ENCODE assay signal across 26 cellular contexts in the genomic region with DNA sequence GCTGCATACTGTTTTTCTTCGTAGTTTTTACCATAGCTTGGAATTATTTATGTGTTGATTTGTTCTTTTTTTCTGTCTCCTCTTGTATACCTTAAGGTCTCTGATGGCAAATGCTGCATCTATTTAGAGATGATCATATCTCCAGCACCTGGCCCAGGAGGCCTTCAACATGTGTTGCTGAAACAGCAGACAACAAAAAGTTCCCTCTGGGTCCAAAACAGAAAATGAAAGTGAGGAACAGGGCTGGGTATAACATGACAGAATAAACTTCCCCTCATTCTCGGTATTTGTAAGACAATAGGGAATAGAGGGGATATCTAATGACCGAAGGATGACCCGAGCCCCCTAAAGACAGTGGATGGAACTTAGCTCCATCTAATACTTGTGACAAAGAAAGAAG. TPM values are rescaled to one million over a fixed set of nuclear protein-coding genes. Genes with fewer than 3 reads are reported as not detected.
DNase-seq lines count a peak whose midpoint lies in the region; ATAC-seq, FAIRE-seq and TF ChIP-seq lines count a peak whose summit lies in the region.
"Had no signal": no experiment of that assay in that cellular context is flagged by ENCODE, and none has a peak within 500 bp of the region (broad histone marks: within the 10 kb centered on the region; RNA-seq: fewer than 3 reads in every experiment).

No MANE protein-coding gene starts in this region.

- no peaks in the 10 kb centered on the region for H4K20me1 ChIP-seq in IMR-90 (ENCODE audit: insufficient read depth, low read length)
- H4K20me1 ChIP-seq: BLaER1 treated with 17β-estradiol and CSF1 and Interleukin-3, amounts not matched to agents 10 nM and 100 nM had no signal

- H2BK20ac ChIP-seq in IMR-90 (ENCODE audit: low read depth, low read length) = no peak overlapping the region

- H3K27ac Mint-ChIP-seq in activated CD4-positive, alpha-beta memory T cell treated with anti-CD3 and anti-CD28 coated beads for 36 hours = no peak overlapping the region
- H3K27ac Mint-ChIP-seq: T-helper 17 cell had no signal

- WGBS in A549 (ENCODE audit: missing lambda C conversion rate) = 28% methylated on average over 4 of the region's 4 CpGs
- no CpG with 5 or more reads among the region's 4 CpGs for WGBS in IMR-90 (ENCODE audit: extremely low coverage in 2 of 2, insufficient read length in 1 of 2), 2 experiments

- H3K4me3 ChIP-seq in A549 = no peak overlapping the region
- H3K4me3 ChIP-seq in GM12865 (ENCODE audit: low read depth, low read length) = no peak overlapping the region
- H3K4me3 ChIP-seq in IMR-90 (ENCODE audit: insufficient read depth, low read depth, low read length) = no peak overlapping the region
- H3K4me3 ChIP-seq: BLaER1 treated with 17β-estradiol and CSF1 and Interleukin-3, amounts not matched to agents 10 nM and 100 nM; K562 had no signal

- H3K27me3 Mint-ChIP-seq in activated CD4-positive, alpha-beta memory T cell treated with anti-CD3 and anti-CD28 coated beads for 36 hours = no peaks in the 10 kb centered on the region
- H3K27me3 Mint-ChIP-seq: CD4-positive, alpha-beta memory T cell; T-helper 17 cell had no signal

- no peak overlapping the region for H2AK9ac ChIP-seq in IMR-90 (replicated peaks; ENCODE audit: low read depth, low read length, poor library complexity)

- H3K36me3 Mint-ChIP-seq in activated CD4-positive, alpha-beta memory T cell treated with anti-CD3 and anti-CD28 coated beads for 36 hours = no peaks in the 10 kb centered on the region
- H3K36me3 Mint-ChIP-seq: CD4-positive, alpha-beta memory T cell had no signal

- H3K9ac ChIP-seq in IMR-90 (ENCODE audit: low read depth, low read length) = no peak overlapping the region
- H3K9ac ChIP-seq: BLaER1 treated with 17β-estradiol and CSF1 and Interleukin-3, amounts not matched to agents 10 nM and 100 nM had no signal

- H3K4ac ChIP-seq in IMR-90 (ENCODE audit: low read depth, low read length) = no peak overlapping the region

- no peak overlapping the region for H3K23ac ChIP-seq in IMR-90 (ENCODE audit: low read depth, low read length)

- H3K79me1 ChIP-seq in IMR-90 (ENCODE audit: low read depth in 1 of 2, low read length in 2 of 2) = no peaks in the 10 kb centered on the region

- POLR2A ChIA-PET in A549 (lab: Yijun Ruan, JAX) = no interaction called here
- POLR2A ChIA-PET in IMR-90 (lab: Charles Lee; ENCODE audit: unreplicated experiment) = no interaction called here
- POLR2A ChIA-PET in activated CD4-positive, alpha-beta memory T cell treated with anti-CD3 and anti-CD28 coated beads for 36 hours (lab: Charles Lee) = no interaction called here

- no peak overlapping the region for H4K8ac ChIP-seq in IMR-90 (ENCODE audit: low read depth in 2 of 2, low read length in 2 of 2)

- no peak overlapping the region for H2BK5ac ChIP-seq in IMR-90 (ENCODE audit: low read depth, low read length, poor library complexity, severe bottlenecking)

- peaks cover 2% of the 10 kb centered on the region for H3K4me1 Mint-ChIP-seq in activated CD4-positive, alpha-beta memory T cell treated with anti-CD3 and anti-CD28 coated beads for 36 hours (ENCODE audit: low read depth)
- H3K4me1 Mint-ChIP-seq: T-helper 17 cell had no signal

- no peak overlapping the region for H3K27ac ChIP-seq in A549
- H3K27ac ChIP-seq in IMR-90 (ENCODE audit: insufficient read depth, low read length) = no peak overlapping the region
- peak overlapping the region; percentile 33 for H3K27ac ChIP-seq in VCaP
- H3K27ac ChIP-seq: BLaER1 treated with 17β-estradiol and CSF1 and Interleukin-3, amounts not matched to agents 10 nM and 100 nM had no signal

- no peak for FAIRE-seq in A549 (lab: Jason Lieb, UNC)
- FAIRE-seq: K562 had no signal

- no peak overlapping the region for H3K14ac ChIP-seq in IMR-90 (replicated peaks; ENCODE audit: low read depth, low read length)

- H3K36me3 ChIP-seq in IMR-90 (ENCODE audit: control insufficient read depth, insufficient read depth, low read length) = no peaks in the 10 kb centered on the region
- H3K36me3 ChIP-seq: BLaER1 treated with 17β-estradiol and CSF1 and Interleukin-3, amounts not matched to agents 10 nM and 100 nM had no signal

- H3K9me1 ChIP-seq in IMR-90 (ENCODE audit: insufficient read depth, low read length) = no peaks in the 10 kb centered on the region

- CTCF ChIA-PET in A549 (lab: Yijun Ruan, JAX) = no interaction called here
- CTCF ChIA-PET in IMR-90 (lab: Yijun Ruan, JAX) = no interaction called here
- CTCF ChIA-PET in activated CD4-positive, alpha-beta memory T cell treated with anti-CD3 and anti-CD28 coated beads for 36 hours (lab: Charles Lee) = interaction anchor here (0.7 to 1.5 kb wide), 2 partner anchors 21 to 177 kb away, joined by 3 to 4 read pairs; no protein-coding TSS in a partner anchor

- H2AK5ac ChIP-seq in IMR-90 (ENCODE audit: low read depth, low read length) = no peak overlapping the region

- no peak for TF ChIP-seq POLR2A in A549 (IDR thresholded peaks at IDR 0.05; ENCODE audit: low read length)
- no peak for TF ChIP-seq POLR2A in IMR-90 (IDR thresholded peaks at IDR 0.05; ENCODE audit: low read depth, low read length)

- H3K27me3 ChIP-seq in IMR-90 (ENCODE audit: control insufficient read depth, insufficient read depth, low read length) = peaks cover 3% of the 10 kb centered on the region; the same call in 1 of the 2 replicates
- H3K27me3 ChIP-seq: BLaER1 treated with 17β-estradiol and CSF1 and Interleukin-3, amounts not matched to agents 10 nM and 100 nM had no signal

- in situ Hi-C loops in IMR-90 (cut with MboI; ENCODE audit: low sequenced_read_pairs) = no loop called here

- no TSS peak for BruUV-seq in IMR-90 (replicated peaks; lab: Mats Ljungman, UMichigan)

- TF ChIP-seq CTCF in A549 (IDR thresholded peaks at IDR 0.05) (no peak), GM12865 (IDR thresholded peaks at IDR 0.05; ENCODE audit: insufficient read depth, low read depth, low read length, missing control alignments) (no peak), IMR-90 (conservative IDR thresholded peaks at IDR 0.05; ENCODE audit: low read depth, low read length) (no peak), VCaP (conservative IDR thresholded peaks at IDR 0.05) (no peak)

- H3K4me3 Mint-ChIP-seq in activated CD4-positive, alpha-beta memory T cell treated with anti-CD3 and anti-CD28 coated beads for 36 hours = no peak overlapping the region
- H3K4me3 Mint-ChIP-seq: T-helper 17 cell had no signal

- H2BK120ac ChIP-seq in IMR-90 (ENCODE audit: low read depth, low read length) = no peak overlapping the region

- ATAC-seq in A549 (no peak), IMR-90 (ENCODE audit: low read depth) (no peak), GM18907 (IDR thresholded peaks at IDR 0.05; ENCODE audit: unreplicated experiment) (no peak)
- ATAC-seq: HCT116, K562, T-helper 17 cell had no signal

- H3K4me1 ChIP-seq in A549 (no peaks in the 10 kb centered on the region), IMR-90 (ENCODE audit: control insufficient read depth, insufficient read depth, low read length) (no peaks in the 10 kb centered on the region)
- H3K4me1 ChIP-seq: BLaER1 treated with 17β-estradiol and CSF1 and Interleukin-3, amounts not matched to agents 10 nM and 100 nM; Caco-2 had no signal

- no peak overlapping the region for H3K18ac ChIP-seq in IMR-90 (ENCODE audit: low read depth, low read length)

- no peak overlapping the region for H2BK15ac ChIP-seq in IMR-90 (ENCODE audit: low read depth, low read length)

- no peak for DNase-seq in A549 (ENCODE audit: low read depth in 1 of 2, low spot score in 1 of 2)
- peak; percentile 24 for DNase-seq in GM12865 (ENCODE audit: low read depth)
- no peak for DNase-seq in IMR-90
- no peak for DNase-seq in NCI-H510A treated with DMSO at 0.1 percent for 48 hours (lab: John Stamatoyannopoulos, UW)
- no peak for DNase-seq in activated CD4-positive, alpha-beta memory T cell treated with anti-CD3 and anti-CD28 coated beads for 36 hours
- no peak for DNase-seq in NCI-H146 treated with DMSO at 0.1 percent for 48 hours (lab: John Stamatoyannopoulos, UW; ENCODE audit: unreplicated experiment)
- DNase-seq: ACHN; Caco-2; CD4-positive, alpha-beta memory T cell; DMS 273 treated with DMSO at 0.1 percent for 48 hours; GDM1; GOT3; NCI-H1105; NCI-H146; NCI-H2029 treated with DMSO at 0.1 percent for 48 hours; NCI-H226; NCI-H524; NCI-H774; SHP77; T-helper 17 cell had no signal

- H3K9me3 ChIP-seq in A549 = no peaks in the 10 kb centered on the region
- no peaks in the 10 kb centered on the region for H3K9me3 ChIP-seq in IMR-90 (ENCODE audit: control insufficient read depth, insufficient read depth, low read length)
- H3K9me3 ChIP-seq: Caco-2 had no signal

- H2AFZ ChIP-seq in IMR-90 (replicated peaks; ENCODE audit: low read length, poor library complexity) = no peak overlapping the region

- H3K4me2 ChIP-seq in A549 (peak overlapping the region; percentile 41; the same call in 2 of the 3 replicates), IMR-90 (ENCODE audit: low read depth, low read length) (peak overlapping the region; percentile 44; the same call in 1 of the 2 replicates)
- H3K4me2 ChIP-seq: BLaER1 treated with 17β-estradiol and CSF1 and Interleukin-3, amounts not matched to agents 10 nM and 100 nM had no signal

- no peak for TF ChIP-seq RAD21 in A549 (conservative IDR thresholded peaks at IDR 0.05 in 1 of 2, IDR thresholded peaks at IDR 0.05 in 1 of 2)
- TF ChIP-seq RAD21 in IMR-90 (IDR thresholded peaks at IDR 0.05; ENCODE audit: low read length) = no peak

- no peak overlapping the region for H4K5ac ChIP-seq in IMR-90 (ENCODE audit: low read depth, low read length)

- no peaks in the 10 kb centered on the region for H3K9me3 Mint-ChIP-seq in activated CD4-positive, alpha-beta memory T cell treated with anti-CD3 and anti-CD28 coated beads for 36 hours

- intact Hi-C loops in IMR-90 (cut with micrococcal nuclease) = no loop called here
- intact Hi-C loops in activated CD4-positive, alpha-beta memory T cell treated with anti-CD3 and anti-CD28 coated beads for 36 hours (cut with micrococcal nuclease) = no loop called here

- TF ChIP-seq EP300 in A549 (IDR thresholded peaks at IDR 0.05) = no peak

- no peak overlapping the region for H4K91ac ChIP-seq in IMR-90 (ENCODE audit: insufficient read depth, low read depth, low read length)

- dilution Hi-C loops in IMR-90 (cut with HindIII; ENCODE audit: low sequenced_read_pairs, unreplicated experiment) = no loop called here

- no peak overlapping the region for H3K56ac ChIP-seq in IMR-90 (ENCODE audit: extremely low read depth, insufficient read depth, low read length)

TF ChIP-seq in IMR-90, 13 proteins besides CTCF, POLR2A, EP300 and RAD21 (continues in another document):
- TF ChIP-seq MAZ (IDR thresholded peaks at IDR 0.05; ENCODE audit: borderline replicate concordance, low read depth, low read length) = no peak

RNA-seq across cellular contexts. Expression of a gene that starts 22.7 kb away (rescaled TPM):
- polyA plus RNA-seq in A549 (2011; rRNA removed) (0.13 and 0.17 TPM in 2 replicates), A549 (2017; fragmentation: RNase III; extraction: RNeasy Plus Mini Kit Qiagen cat#74134 plus additional on column Dnase treatment) (0.14 to 0.18 TPM (median 0.16 TPM) in 3 replicates), IMR-90 (2012; rRNA removed) (not detected in 2 replicates)
- 0.01 and 0.04 TPM in 2 replicates for polyA plus RNA-seq in A549 (2012; cell fraction: cytosol; rRNA removed)
- 0.01 TPM in 2 replicates for polyA plus RNA-seq in A549 (2012; cell fraction: nucleus; rRNA removed)
- polyA minus RNA-seq in A549 (2011; rRNA and poly(A)+ RNA removed) = 0.17 and 0.19 TPM in 2 replicates
- not detected in 2 replicates for total RNA-seq in IMR-90 (2012; rRNA removed)
- polyA plus RNA-seq in IMR-90 (2012; cell fraction: cytosol; rRNA removed) = not detected in 2 replicates
- not detected in 2 replicates for polyA plus RNA-seq in IMR-90 (2012; cell fraction: nucleus; rRNA removed; ENCODE audit: low replicate concordance)
- not detected for total RNA-seq in activated CD4-positive, alpha-beta memory T cell treated with anti-CD3 and anti-CD28 coated beads for 36 hours
- total RNA-seq: CD4-positive, alpha-beta memory T cell; K562; OCI-LY7; T-helper 17 cell had no signal
- polyA plus RNA-seq: CD4-positive, alpha-beta memory T cell; K562 had no signal
